8 cellular contexts compared by ENCODE assay signal in the genomic region with DNA sequence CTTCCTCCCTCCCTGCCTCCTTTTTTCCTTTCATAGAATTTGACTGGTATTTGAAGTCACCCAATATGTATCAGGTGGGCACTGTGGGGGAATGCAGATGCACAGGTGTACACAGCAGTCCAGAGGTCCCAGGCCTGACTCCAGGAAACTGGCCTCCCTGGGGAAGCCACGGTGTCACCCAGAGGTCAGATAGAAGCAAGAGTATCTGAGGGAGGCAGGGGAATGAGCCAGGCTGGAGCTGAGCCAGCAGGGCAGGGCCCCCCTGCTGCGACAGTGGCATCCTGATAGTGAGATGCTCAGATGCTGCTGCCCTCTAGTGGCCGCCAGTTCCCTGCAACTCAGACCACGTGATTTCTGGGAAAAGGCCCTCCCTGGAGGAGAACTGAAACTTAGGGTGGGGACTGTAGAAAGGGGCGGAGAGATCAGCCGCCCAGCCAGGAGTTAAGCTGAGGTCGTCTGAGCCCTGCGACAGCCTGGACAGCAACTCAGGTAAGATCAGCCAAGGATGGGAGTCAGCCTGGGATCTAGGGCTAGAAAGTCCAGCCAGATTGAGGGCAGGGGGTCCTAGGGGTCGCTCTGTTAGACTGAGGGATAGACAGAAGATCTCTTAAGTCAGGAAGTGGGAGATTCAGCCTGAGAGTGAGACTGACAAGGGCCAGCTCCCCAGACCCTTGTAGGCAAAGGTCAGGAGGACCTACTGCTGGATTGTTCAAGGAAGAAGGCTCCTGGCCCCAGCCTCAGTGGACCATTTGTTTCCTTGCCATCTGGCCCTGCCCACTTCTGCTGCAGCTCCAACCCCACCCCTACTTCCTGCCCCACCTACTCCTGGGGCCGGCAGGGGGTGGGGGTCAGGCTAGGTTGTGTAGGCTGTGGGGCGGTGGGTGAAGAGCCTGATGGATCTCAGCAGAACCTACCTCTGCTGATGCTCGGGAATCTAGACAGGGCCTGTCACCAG. TPM values are rescaled to one million over a fixed set of nuclear protein-coding genes. Genes with fewer than 3 reads are reported as not detected.
DNase-seq lines count a peak whose midpoint lies in the region; ATAC-seq and TF ChIP-seq lines count a peak whose summit lies in the region.

A gene with protein sequence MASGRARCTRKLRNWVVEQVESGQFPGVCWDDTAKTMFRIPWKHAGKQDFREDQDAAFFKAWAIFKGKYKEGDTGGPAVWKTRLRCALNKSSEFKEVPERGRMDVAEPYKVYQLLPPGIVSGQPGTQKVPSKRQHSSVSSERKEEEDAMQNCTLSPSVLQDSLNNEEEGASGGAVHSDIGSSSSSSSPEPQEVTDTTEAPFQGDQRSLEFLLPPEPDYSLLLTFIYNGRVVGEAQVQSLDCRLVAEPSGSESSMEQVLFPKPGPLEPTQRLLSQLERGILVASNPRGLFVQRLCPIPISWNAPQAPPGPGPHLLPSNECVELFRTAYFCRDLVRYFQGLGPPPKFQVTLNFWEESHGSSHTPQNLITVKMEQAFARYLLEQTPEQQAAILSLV (plus strand): TSS at position 416 of the 955 bp plus-strand sequence. CDS start 880 bp downstream, outside the sequence.

- DNase-seq in DND-41 (peak; percentile 98), KG1 (lab: John Stamatoyannopoulos, UW) (peak; percentile 91)
- peak; percentile 99 for DNase-seq in activated T-cell treated with anti-CD3 and anti-CD28 coated beads, Interleukin-2, amount 50 U/mL, for 24 hours
- peak; percentile 97 for DNase-seq in stimulated activated CD8-positive, alpha-beta memory T cell treated with anti-CD3 and anti-CD28 coated beads, Interleukin-7, amount 100 ng/mL, for 24 hours (ENCODE audit: low read depth)

- H3K9me3 Mint-ChIP-seq in activated T-cell treated with anti-CD3 and anti-CD28 coated beads, Interleukin-2, amount 50 U/mL, for 24 hours: no peaks in the 10 kb centered on the region

- H3K4me3 Mint-ChIP-seq in activated T-cell treated with anti-CD3 and anti-CD28 coated beads, Interleukin-2, amount 50 U/mL, for 24 hours: peak within 1 kb of the TSS; percentile 91

- H3K27me3 ChIP-seq in DND-41 (ENCODE audit: insufficient read depth, low read length, poor library complexity) (no peaks in the 10 kb centered on the region), esophagus (ENCODE audit: control insufficient read depth in 1 of 2, insufficient read depth in 2 of 2, low read length in 2 of 2) (no peaks in the 10 kb centered on the region), muscle layer of colon (ENCODE audit: control insufficient read depth in 1 of 2, insufficient read depth in 2 of 2, low read length in 2 of 2) (no peaks in the 10 kb centered on the region)

- ATAC-seq in DND-41 (ENCODE audit: insufficient read depth, low read depth) (peak; percentile 91), GM21723 (IDR thresholded peaks at IDR 0.05; ENCODE audit: unreplicated experiment) (peak; percentile 85)

- peaks cover 23% of the 10 kb centered on the region for H3K4me1 ChIP-seq in DND-41 (ENCODE audit: insufficient read depth, low read length)
- H3K4me1 ChIP-seq in esophagus (ENCODE audit: control insufficient read depth in 2 of 2, insufficient read depth in 2 of 2, low read length in 1 of 2): peaks cover 6 to 16% of the 10 kb centered on the region in 2 donors
- H3K4me1 ChIP-seq in muscle layer of colon (ENCODE audit: insufficient read depth, low read length): peaks cover 26% of the 10 kb centered on the region

- H3K36me3 ChIP-seq in DND-41 (ENCODE audit: insufficient read depth, low read length): peaks cover 77% of the 10 kb centered on the region
- H3K36me3 ChIP-seq in esophagus (ENCODE audit: control insufficient read depth in 2 of 2, insufficient read depth in 2 of 2, low read length in 1 of 2): peaks cover 32 to 48% of the 10 kb centered on the region in 2 donors
- H3K36me3 ChIP-seq in muscle layer of colon (ENCODE audit: insufficient read depth, low read length): peaks cover 66% of the 10 kb centered on the region

- H3K27me3 Mint-ChIP-seq in activated T-cell treated with anti-CD3 and anti-CD28 coated beads, Interleukin-2, amount 50 U/mL, for 24 hours: no peaks in the 10 kb centered on the region

- peak within 1 kb of the TSS; percentile 65 for H2AFZ ChIP-seq in DND-41 (ENCODE audit: low read depth, low read length)

- 0% methylated on average over 12 of the region's 12 CpGs for WGBS in esophagus, 2 donors

- H3K4me3 ChIP-seq in DND-41 (ENCODE audit: low read depth in 1 of 2, low read length in 2 of 2) (peak within 1 kb of the TSS; percentile 24 to 61; a peak in 3 of 4 replicates), esophagus (ENCODE audit: low read depth in 1 of 2, low read length in 2 of 2) (peak within 1 kb of the TSS; percentile 62), muscle layer of colon (ENCODE audit: low read depth in 1 of 2, low read length in 2 of 2) (peak within 1 kb of the TSS; percentile 78 to 93)

- peaks cover 93% of the 10 kb centered on the region for H3K36me3 Mint-ChIP-seq in activated T-cell treated with anti-CD3 and anti-CD28 coated beads, Interleukin-2, amount 50 U/mL, for 24 hours (ENCODE audit: low read depth)

- TF ChIP-seq CTCF in DND-41 (IDR thresholded peaks at IDR 0.05; ENCODE audit: borderline replicate concordance, extremely low read depth, low read length, poor library complexity, severe bottlenecking): peak; percentile 100

- H3K27ac ChIP-seq in DND-41 (ENCODE audit: low read length) (peak within 1 kb of the TSS; percentile 78), esophagus (ENCODE audit: low read depth in 2 of 2, low read length in 1 of 2) (peak within 1 kb of the TSS; percentile 81 to 97), muscle layer of colon (ENCODE audit: low read depth, low read length) (peak within 1 kb of the TSS; percentile 94)

- no peaks in the 10 kb centered on the region for H4K20me1 ChIP-seq in DND-41 (ENCODE audit: insufficient read depth, low read length)

- peak within 1 kb of the TSS; percentile 61 for H3K9ac ChIP-seq in DND-41 (ENCODE audit: low read depth, low read length)
- H3K9ac ChIP-seq in muscle layer of colon (ENCODE audit: low read length): peak within 1 kb of the TSS; percentile 91

- peaks cover 57% of the 10 kb centered on the region for H3K4me1 Mint-ChIP-seq in activated T-cell treated with anti-CD3 and anti-CD28 coated beads, Interleukin-2, amount 50 U/mL, for 24 hours (ENCODE audit: low read depth)

- H3K4me2 ChIP-seq in DND-41 (ENCODE audit: insufficient read depth, low read length): peak within 1 kb of the TSS; percentile 79

- H3K79me2 ChIP-seq in DND-41 (ENCODE audit: insufficient read depth, low read length): peaks cover 9% of the 10 kb centered on the region

- H3K9me3 ChIP-seq in DND-41 (ENCODE audit: insufficient read depth, low read length, severe bottlenecking) (no peaks in the 10 kb centered on the region), esophagus (ENCODE audit: control insufficient read depth in 2 of 2, insufficient read depth in 1 of 2, low read depth in 1 of 2, low read length in 1 of 2) (no peaks in the 10 kb centered on the region), muscle layer of colon (ENCODE audit: low read length) (no peaks in the 10 kb centered on the region)

- peak within 1 kb of the TSS; percentile 100 for H3K27ac Mint-ChIP-seq in activated T-cell treated with anti-CD3 and anti-CD28 coated beads, Interleukin-2, amount 50 U/mL, for 24 hours

TF ChIP-seq in PFSK-1, 5 proteins besides CTCF, POLR2A, EP300 and RAD21:
- TF ChIP-seq POLR2AphosphoS5 (IDR thresholded peaks at IDR 0.05; ENCODE audit: low read depth, low read length): peak; percentile 69
- TF ChIP-seq FOXP2 (optimal IDR thresholded peaks at IDR 0.05; ENCODE audit: borderline replicate concordance, extremely low read depth, extremely low read length, insufficient read depth): peak; percentile 73
- TF ChIP-seq, protein P1, sequence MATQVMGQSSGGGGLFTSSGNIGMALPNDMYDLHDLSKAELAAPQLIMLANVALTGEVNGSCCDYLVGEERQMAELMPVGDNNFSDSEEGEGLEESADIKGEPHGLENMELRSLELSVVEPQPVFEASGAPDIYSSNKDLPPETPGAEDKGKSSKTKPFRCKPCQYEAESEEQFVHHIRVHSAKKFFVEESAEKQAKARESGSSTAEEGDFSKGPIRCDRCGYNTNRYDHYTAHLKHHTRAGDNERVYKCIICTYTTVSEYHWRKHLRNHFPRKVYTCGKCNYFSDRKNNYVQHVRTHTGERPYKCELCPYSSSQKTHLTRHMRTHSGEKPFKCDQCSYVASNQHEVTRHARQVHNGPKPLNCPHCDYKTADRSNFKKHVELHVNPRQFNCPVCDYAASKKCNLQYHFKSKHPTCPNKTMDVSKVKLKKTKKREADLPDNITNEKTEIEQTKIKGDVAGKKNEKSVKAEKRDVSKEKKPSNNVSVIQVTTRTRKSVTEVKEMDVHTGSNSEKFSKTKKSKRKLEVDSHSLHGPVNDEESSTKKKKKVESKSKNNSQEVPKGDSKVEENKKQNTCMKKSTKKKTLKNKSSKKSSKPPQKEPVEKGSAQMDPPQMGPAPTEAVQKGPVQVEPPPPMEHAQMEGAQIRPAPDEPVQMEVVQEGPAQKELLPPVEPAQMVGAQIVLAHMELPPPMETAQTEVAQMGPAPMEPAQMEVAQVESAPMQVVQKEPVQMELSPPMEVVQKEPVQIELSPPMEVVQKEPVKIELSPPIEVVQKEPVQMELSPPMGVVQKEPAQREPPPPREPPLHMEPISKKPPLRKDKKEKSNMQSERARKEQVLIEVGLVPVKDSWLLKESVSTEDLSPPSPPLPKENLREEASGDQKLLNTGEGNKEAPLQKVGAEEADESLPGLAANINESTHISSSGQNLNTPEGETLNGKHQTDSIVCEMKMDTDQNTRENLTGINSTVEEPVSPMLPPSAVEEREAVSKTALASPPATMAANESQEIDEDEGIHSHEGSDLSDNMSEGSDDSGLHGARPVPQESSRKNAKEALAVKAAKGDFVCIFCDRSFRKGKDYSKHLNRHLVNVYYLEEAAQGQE (IDR thresholded peaks at IDR 0.05; ENCODE audit: insufficient read depth in 1 of 2, low read depth in 2 of 2, low read length in 2 of 2): no peak
- TF ChIP-seq SIN3A (IDR thresholded peaks at IDR 0.05; ENCODE audit: borderline replicate concordance, insufficient read depth, low read length): no peak
- no peak for TF ChIP-seq TAF1 (IDR thresholded peaks at IDR 0.05; ENCODE audit: borderline replicate concordance, insufficient read depth, low read length)

RNA-seq across cellular contexts. Expression of the gene that starts here (rescaled TPM):
- 19.8 TPM for polyA plus RNA-seq in PFSK-1 (2012; ENCODE audit: insufficient read length, low read depth)
- polyA plus RNA-seq in esophagus: 10 to 100 TPM; 35.0 to 43.5 TPM

Comparison
In these comparisons a context has a peak if more than half of its experiments do, and no peak if none do; other contexts are left out.
1. Peak in every context shown above with its lines: DNase-seq, ATAC-seq, H3K4me3 ChIP-seq and H3K27ac ChIP-seq.